In genomic region chr2:159094173-159094737, GRCh38 we compare ENCODE assay signal across 10 cellular contexts.
A peak's percentile ranks its signal among the peaks of the same experiment; 100 is the strongest.
DNase-seq lines count a peak whose midpoint lies in the region; ATAC-seq and TF ChIP-seq lines count a peak whose summit lies in the region.
"Had no signal": no experiment of that assay in that cellular context is flagged by ENCODE, and none has a peak within 500 bp of the region (broad histone marks: within the 10 kb centered on the region; RNA-seq: fewer than 3 reads in every experiment).

No MANE protein-coding gene starts in this region.

- H4K20me1 ChIP-seq in H9 (ENCODE audit: control insufficient read depth, insufficient read depth, insufficient read length) = no peaks in the 10 kb centered on the region

- TF ChIP-seq POLR2A in sigmoid colon (IDR thresholded peaks at IDR 0.05) = no peak

- no peaks in the 10 kb centered on the region for H3K27me3 ChIP-seq in CD8-positive, alpha-beta memory T cell (ENCODE audit: insufficient read depth, low read length, poor library complexity, severe bottlenecking)
- H3K27me3 ChIP-seq in left ventricle myocardium inferior (ENCODE audit: low read depth) (no peaks in the 10 kb centered on the region), sigmoid colon (no peaks in the 10 kb centered on the region), H9 (ENCODE audit: insufficient read depth, low read length) (no peaks in the 10 kb centered on the region)

- H3K36me3 ChIP-seq in CD8-positive, alpha-beta memory T cell (ENCODE audit: insufficient read depth, low read length) = no peaks in the 10 kb centered on the region
- peaks cover 10% of the 10 kb centered on the region for H3K36me3 ChIP-seq in left ventricle myocardium inferior
- H3K36me3 ChIP-seq in sigmoid colon = peaks cover 0 to 8% (median 0%) of the 10 kb centered on the region in 4 donors

- H3K27ac ChIP-seq in CD8-positive, alpha-beta memory T cell (ENCODE audit: low read depth, low read length) = no peak overlapping the region
- H3K27ac ChIP-seq in left ventricle myocardium inferior (replicated peaks) = peak overlapping the region; percentile 84
- peak overlapping the region; percentile 68 to 86 (median 78) for H3K27ac ChIP-seq in sigmoid colon
- no peak overlapping the region for H3K27ac ChIP-seq in H9 (ENCODE audit: insufficient read length, low read depth, low read length)

- CTCF ChIA-PET in CD8-positive, alpha-beta memory T cell (lab: Charles Lee) = no interaction called here
- CTCF ChIA-PET in GM10248 (lab: Yijun Ruan, JAX) = interaction anchor here (1.5 to 2.2 kb wide), 2 partner anchors 23 to 24 kb away, joined by 4 to 11 read pairs; no protein-coding TSS in a partner anchor

- H3K23me2 ChIP-seq in H9 (ENCODE audit: insufficient read length, low read depth, low read length, poor library complexity, severe bottlenecking) = no peaks in the 10 kb centered on the region

- H3K27ac Mint-ChIP-seq in CD8-positive, alpha-beta memory T cell = peak overlapping the region in 7 of 8 donors; percentile 1 to 91 (median 72)
- H3K27ac Mint-ChIP-seq in activated T-cell treated with anti-CD3 and anti-CD28 coated beads, Interleukin-2, amount 50 U/mL, for 72 hours = no peak overlapping the region
- no peak overlapping the region for H3K27ac Mint-ChIP-seq in H9

- no peak overlapping the region for H2AK5ac ChIP-seq in H9 (ENCODE audit: insufficient read length, low read length)

- no peak overlapping the region for H3K56ac ChIP-seq in H9 (ENCODE audit: insufficient read length, low read depth, low read length)

- no peak overlapping the region for H4K5ac ChIP-seq in H9 (ENCODE audit: insufficient read length, low read depth, low read length)

- DNase-seq in CD8-positive, alpha-beta memory T cell = no peak
- peak; percentile 12 to 37 for DNase-seq in activated T-cell treated with anti-CD3 and anti-CD28 coated beads, Interleukin-2, amount 50 U/mL, for 72 hours
- peak; percentile 54 for DNase-seq in left ventricle myocardium inferior
- peak; percentile 88 for DNase-seq in sigmoid colon
- no peak for DNase-seq in H9
- no peak for DNase-seq in GM10248 (ENCODE audit: extremely low spot score)
- DNase-seq in SKM-1 (lab: John Stamatoyannopoulos, UW; ENCODE audit: unreplicated experiment) = no peak
- DNase-seq: activated CD4-positive, alpha-beta T cell treated with anti-CD3 and anti-CD28 coated beads, Interleukin-2, amount 10 ng/mL, durations not matched to agents 7 days and 5 days; glutamatergic neuron had no signal

- H3T11ph ChIP-seq in H9 (ENCODE audit: low read length) = no peak overlapping the region

- no peaks in the 10 kb centered on the region for H3K9me3 ChIP-seq in CD8-positive, alpha-beta memory T cell (ENCODE audit: low read length)
- peaks cover 13% of the 10 kb centered on the region for H3K9me3 ChIP-seq in left ventricle myocardium inferior (replicated peaks)
- peaks cover 0 to 4% (median 0%) of the 10 kb centered on the region in 4 donors for H3K9me3 ChIP-seq in sigmoid colon
- H3K9me3 ChIP-seq in H9 (ENCODE audit: control insufficient read depth, low read depth, low read length) = no peaks in the 10 kb centered on the region

- H3K4me3 ChIP-seq in CD8-positive, alpha-beta memory T cell (ENCODE audit: low read length) = no peak overlapping the region
- H3K4me3 ChIP-seq in left ventricle myocardium inferior (no peak overlapping the region), sigmoid colon (no peak overlapping the region)

- no peak overlapping the region for H2BK120ac ChIP-seq in H9 (ENCODE audit: low read depth, low read length, poor library complexity, severe bottlenecking)

- POLR2A ChIA-PET in CD8-positive, alpha-beta memory T cell (lab: Charles Lee) = no interaction called here
- POLR2A ChIA-PET in GM10248 (lab: Yijun Ruan, JAX) = interaction anchor here (0.6 kb wide), 1 partner anchor 406 kb away, joined by 3 read pairs; no protein-coding TSS in a partner anchor

- ATAC-seq in activated T-cell treated with anti-CD3 and anti-CD28 coated beads, Interleukin-2, amount 50 U/mL, for 72 hours (replicated peaks in 1 of 2) = peak; percentile 75 to 81
- ATAC-seq in HG02571 (IDR thresholded peaks at IDR 0.05; ENCODE audit: unreplicated experiment) = no peak

- no peak overlapping the region for H2BK20ac ChIP-seq in H9 (ENCODE audit: low read depth, low read length, poor library complexity, severe bottlenecking)

- H3K79me2 ChIP-seq in H9 (ENCODE audit: insufficient read depth, low read length) = no peaks in the 10 kb centered on the region

- H3K18ac ChIP-seq in H9 (ENCODE audit: insufficient read length, low read depth, low read length) = no peak overlapping the region

- no peak for TF ChIP-seq CTCF in left ventricle myocardium inferior (IDR thresholded peaks at IDR 0.05; ENCODE audit: borderline replicate concordance)
- no peak for TF ChIP-seq CTCF in sigmoid colon (IDR thresholded peaks at IDR 0.05)
- TF ChIP-seq CTCF in H9 (conservative IDR thresholded peaks at IDR 0.05) = no peak
- TF ChIP-seq CTCF in GM10248 (IDR thresholded peaks at IDR 0.05; ENCODE audit: control extremely low read depth, extremely low read depth, low read depth, missing control alignments) = no peak

- no peak overlapping the region for H2AFZ ChIP-seq in H9 (ENCODE audit: low read length)

- H3K23ac ChIP-seq in H9 (ENCODE audit: insufficient read length, low read depth, low read length) = no peak overlapping the region

- H3K36me3 Mint-ChIP-seq in CD8-positive, alpha-beta memory T cell = peaks cover 0 to 9% (median 0%) of the 10 kb centered on the region in 3 donors
- peaks cover 6 to 15% of the 10 kb centered on the region in 2 donors for H3K36me3 Mint-ChIP-seq in activated T-cell treated with anti-CD3 and anti-CD28 coated beads, Interleukin-2, amount 50 U/mL, for 72 hours (ENCODE audit: insufficient read depth in 2 of 2)
- H3K36me3 Mint-ChIP-seq in H9 (ENCODE audit: insufficient read depth in 1 of 3, low read depth in 3 of 3) = peaks cover 4 to 14% (median 9%) of the 10 kb centered on the region in 3 experiments; a peak in 6 of 7 replicates

- no peak overlapping the region for H3K9ac ChIP-seq in H9 (ENCODE audit: extremely low read depth, insufficient read length, low read length)

- H3K14ac ChIP-seq in H9 (ENCODE audit: insufficient read depth, low read length) = no peak overlapping the region

- H3K4me1 ChIP-seq in CD8-positive, alpha-beta memory T cell (ENCODE audit: insufficient read depth, low read length) = peaks cover 34% of the 10 kb centered on the region
- H3K4me1 ChIP-seq in left ventricle myocardium inferior (peaks cover 97% of the 10 kb centered on the region), sigmoid colon (peaks cover 0 to 72% (median 66%) of the 10 kb centered on the region in 4 donors), H9 (ENCODE audit: insufficient read depth, low read length) (no peaks in the 10 kb centered on the region)

- H2BK12ac ChIP-seq in H9 (ENCODE audit: insufficient read length, low read depth, low read length) = no peak overlapping the region

- H3K4ac ChIP-seq in H9 (ENCODE audit: low read depth, low read length) = no peak overlapping the region

- intact Hi-C loops in left ventricle myocardium inferior (cut with micrococcal nuclease) = loop anchor here (10.0 kb wide), 1 partner anchor 99 kb away; no protein-coding TSS in a partner anchor
- intact Hi-C loops in sigmoid colon (cut with DNase I) = no loop called here

- WGBS in sigmoid colon, 2 donors = 11 to 47% methylated on average over 10 of the region's 10 CpGs
- WGBS in H9 (ENCODE audit: extremely low coverage, insufficient read length, low lambda C conversion rate) = no CpG with 5 or more reads among the region's 10 CpGs

- no peak overlapping the region for H2BK5ac ChIP-seq in H9 (ENCODE audit: insufficient read length, low read length)

- H3K27me3 Mint-ChIP-seq in CD8-positive, alpha-beta memory T cell = peaks cover 0 to 4% of the 10 kb centered on the region in 2 donors
- no peaks in the 10 kb centered on the region for H3K27me3 Mint-ChIP-seq in activated T-cell treated with anti-CD3 and anti-CD28 coated beads, Interleukin-2, amount 50 U/mL, for 72 hours (ENCODE audit: low read depth)
- no peaks in the 10 kb centered on the region; the same call in none of the 2 replicates for H3K27me3 Mint-ChIP-seq in H9 (ENCODE audit: low read depth)
- H3K27me3 Mint-ChIP-seq: activated CD4-positive, alpha-beta T cell treated with anti-CD3 and anti-CD28 coated beads, Interleukin-2, amount 10 ng/mL, durations not matched to agents 7 days and 5 days had no signal

- H4K91ac ChIP-seq in H9 (ENCODE audit: insufficient read length, low read depth, low read length) = no peak overlapping the region

- H3K4me3 Mint-ChIP-seq in CD8-positive, alpha-beta memory T cell = peak overlapping the region in 3 of 7 donors; percentile 22 to 71 (median 22)
- H3K4me3 Mint-ChIP-seq in activated T-cell treated with anti-CD3 and anti-CD28 coated beads, Interleukin-2, amount 50 U/mL, for 72 hours = peak overlapping the region in 1 of 2 donors; percentile 44
- H3K4me3 Mint-ChIP-seq in H9 = no peak overlapping the region
- H3K4me3 Mint-ChIP-seq: activated CD4-positive, alpha-beta T cell treated with anti-CD3 and anti-CD28 coated beads, Interleukin-2, amount 10 ng/mL, durations not matched to agents 7 days and 5 days had no signal

- peak in 1 of 4 donors; percentile 74 for TF ChIP-seq EP300 in sigmoid colon (IDR thresholded peaks at IDR 0.05)

- no peak overlapping the region for H4K8ac ChIP-seq in H9 (replicated peaks; ENCODE audit: insufficient read length, low read depth, low read length)

- peaks cover 9 to 17% (median 14%) of the 10 kb centered on the region in 5 donors for H3K9me3 Mint-ChIP-seq in CD8-positive, alpha-beta memory T cell
- peaks cover 6 to 11% of the 10 kb centered on the region in 2 donors for H3K9me3 Mint-ChIP-seq in activated T-cell treated with anti-CD3 and anti-CD28 coated beads, Interleukin-2, amount 50 U/mL, for 72 hours
- peaks cover 12 to 13% of the 10 kb centered on the region in 2 experiments for H3K9me3 Mint-ChIP-seq in H9

- no peak overlapping the region for H3K4me2 ChIP-seq in H9 (ENCODE audit: insufficient read depth, insufficient read length, low read length)

- H3K79me1 ChIP-seq in H9 (ENCODE audit: insufficient read depth, low read depth, low read length, poor library complexity, severe bottlenecking) = no peaks in the 10 kb centered on the region

- no peak overlapping the region for H2BK15ac ChIP-seq in H9 (ENCODE audit: low read depth, low read length)

- H3K4me1 Mint-ChIP-seq in CD8-positive, alpha-beta memory T cell = peaks cover 23 to 35% (median 28%) of the 10 kb centered on the region in 3 donors
- peaks cover 58% of the 10 kb centered on the region for H3K4me1 Mint-ChIP-seq in activated T-cell treated with anti-CD3 and anti-CD28 coated beads, Interleukin-2, amount 50 U/mL, for 72 hours (ENCODE audit: low read depth)
- H3K4me1 Mint-ChIP-seq in H9 = peaks cover 1 to 3% of the 10 kb centered on the region in 2 experiments; a peak in 2 of 4 replicates

Comparison
In these comparisons a context has a peak if more than half of its experiments do, and no peak if none do; other contexts are left out.
1. DNase-seq: peak in activated T-cell treated with anti-CD3 and anti-CD28 coated beads, Interleukin-2, amount 50 U/mL, for 72 hours (2 of 2), left ventricle myocardium inferior (single experiment) and sigmoid colon (single experiment); none in CD8-positive, alpha-beta memory T cell (0 of 5), H9 (single experiment), GM10248 (single experiment) and SKM-1 (single experiment).
2. H3K27ac ChIP-seq: peak in left ventricle myocardium inferior (single experiment) and sigmoid colon (4 of 4); none in CD8-positive, alpha-beta memory T cell (single experiment) and H9 (single experiment).
3. H3K27ac Mint-ChIP-seq: peak in CD8-positive, alpha-beta memory T cell (7 of 8); none in activated T-cell treated with anti-CD3 and anti-CD28 coated beads, Interleukin-2, amount 50 U/mL, for 72 hours (single experiment) and H9 (0 of 3).